ENCODE assay signal across 33 cellular contexts in the genomic region with DNA sequence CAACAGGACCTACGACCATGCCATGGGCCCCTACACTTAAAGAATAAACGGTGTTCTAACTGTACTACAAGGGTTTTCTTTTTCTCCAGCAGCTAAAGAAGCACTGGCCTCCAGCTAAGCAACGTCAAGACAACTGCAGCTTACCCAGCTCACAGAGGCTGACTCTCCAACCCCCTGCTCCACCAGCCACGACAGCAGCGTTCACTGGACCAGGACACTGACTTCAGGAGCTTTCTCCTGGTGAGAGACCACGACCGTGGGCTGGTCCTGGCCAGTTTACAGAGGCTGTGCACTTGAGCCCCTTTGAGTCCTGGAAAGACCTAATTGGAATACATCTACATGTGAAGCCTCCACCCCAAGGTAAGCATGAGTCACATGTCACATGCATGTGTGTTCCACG. TPM values are rescaled to one million over a fixed set of nuclear protein-coding genes. Genes with fewer than 3 reads are reported as not detected.
"Had no signal": no experiment of that assay in that cellular context is flagged by ENCODE, and none has a peak within 500 bp of the region (broad histone marks: within the 10 kb centered on the region; RNA-seq: fewer than 3 reads in every experiment).

No MANE protein-coding gene starts in this region.

- FAIRE-seq: astrocyte, bronchial epithelial cell, frontal cortex had no signal

- H3K36me3 Mint-ChIP-seq: activated naive CD8-positive, alpha-beta T cell; T-cell had no signal

- ATAC-seq: activated CD4-positive, CD25-positive, alpha-beta regulatory T cell treated with anti-CD3 and anti-CD28 coated beads, Interleukin-2, amount 50 U/mL, for 24 hours; activated CD8-positive, alpha-beta T cell treated with anti-CD3 and anti-CD28 coated beads for 36 hours; activated T-cell treated with anti-CD3 and anti-CD28 coated beads, Interleukin-2, amount 50 U/mL, for 4 hours; activated T-helper 17 cell treated with anti-CD3 and anti-CD28 coated beads, Interleukin-2, amount 50 U/mL, for 72 hours; esophagus mucosa; T-cell had no signal

- H3K27ac ChIP-seq: brain microvascular endothelial cell, coronary artery had no signal

- H3K27ac Mint-ChIP-seq: activated B cell treated with CpG ODN at 0.5 μM for 24 hours; activated CD8-positive, alpha-beta T cell treated with anti-CD3 and anti-CD28 coated beads for 36 hours; activated naive CD8-positive, alpha-beta T cell; dendritic cell treated with granulocyte-macrophage colony-stimulating factor and Interleukin-4, amounts not matched to agents 40 ng/mL and 50 ng/mL, for 4 days; endodermal cell; T-cell; T-helper 2 cell treated with Interferon-gamma antibody and Interleukin-4, amounts not matched to agents 5 μg/mL and 100 μg/mL, for 36 hours had no signal

- H3K4me1 Mint-ChIP-seq: activated B cell treated with CpG ODN at 0.5 μM for 24 hours; activated T-helper 17 cell treated with anti-CD3 and anti-CD28 coated beads, Interleukin-2, amount 50 U/mL, for 72 hours had no signal

- H3K4me3 ChIP-seq: coronary artery, dorsolateral prefrontal cortex had no signal

- H3K36me3 ChIP-seq: brain microvascular endothelial cell, WERI-Rb-1 had no signal

- H3K27me3 Mint-ChIP-seq: activated CD8-positive, alpha-beta T cell treated with anti-CD3 and anti-CD28 coated beads for 36 hours; activated naive CD8-positive, alpha-beta T cell; activated T-helper 17 cell treated with anti-CD3 and anti-CD28 coated beads, Interleukin-2, amount 50 U/mL, for 72 hours had no signal

- DNase-seq: activated B cell treated with CpG ODN at 0.5 μM for 24 hours; activated CD4-positive, alpha-beta T cell treated with anti-CD3 and anti-CD28 coated beads for 48 hours; activated CD4-positive, alpha-beta T cell treated with anti-CD3 and anti-CD28 coated beads, Interleukin-2, amount 50 U/mL, for 1 hour; activated CD4-positive, alpha-beta T cell treated with anti-CD3 and anti-CD28 coated beads, Interleukin-2, amount 50 U/mL, for 48 hours; activated CD8-positive, alpha-beta memory T cell treated with anti-CD3 and anti-CD28 coated beads for 24 hours; activated CD8-positive, alpha-beta T cell treated with anti-CD3 and anti-CD28 coated beads for 36 hours; activated effector memory CD4-positive, alpha-beta T cell treated with Interleukin-2 at 50 U/mL for 16 hours; activated gamma-delta T cell treated with Interleukin-2 at 50 U/mL for 16 hours; activated naive CD4-positive, alpha-beta T cell treated with anti-CD3 and anti-CD28 coated beads, Interleukin-2, amount 50 U/mL, for 16 hours; activated naive CD4-positive, alpha-beta T cell treated with Interleukin-2 at 50 U/mL for 16 hours; activated T-cell treated with anti-CD3 and anti-CD28 coated beads, Interleukin-2, amount 50 U/mL, for 4 hours; amniotic stem cell; anterior cingulate cortex; brain microvascular endothelial cell; dorsolateral prefrontal cortex; effector memory CD4-positive, alpha-beta T cell; endodermal cell; foreskin fibroblast; T-cell; T1000; WERI-Rb-1 had no signal

- H3K27me3 ChIP-seq: brain microvascular endothelial cell, dorsolateral prefrontal cortex had no signal

- H3K9me3 Mint-ChIP-seq: activated B cell treated with CpG ODN at 0.5 μM for 24 hours; activated CD8-positive, alpha-beta T cell treated with anti-CD3 and anti-CD28 coated beads for 36 hours; activated T-cell treated with anti-CD3 and anti-CD28 coated beads, Interleukin-2, amount 50 U/mL, for 4 hours; activated T-helper 17 cell treated with anti-CD3 and anti-CD28 coated beads, Interleukin-2, amount 50 U/mL, for 72 hours; central memory CD8-positive, alpha-beta T cell; dendritic cell treated with granulocyte-macrophage colony-stimulating factor and Interleukin-4, amounts not matched to agents 40 ng/mL and 50 ng/mL, for 4 days; endodermal cell; T-cell; T-helper 1 cell treated with Interleukin-12 subunit alpha and Interleukin-12 subunit beta and Interleukin-4 antibody, amounts not matched to agents 30 μg/mL and 1 μg/mL, for 36 hours; T-helper 2 cell treated with Interferon-gamma antibody and Interleukin-4, amounts not matched to agents 5 μg/mL and 100 μg/mL, for 36 hours had no signal

- H3K4me3 Mint-ChIP-seq: activated B cell treated with CpG ODN at 0.5 μM for 24 hours; activated CD8-positive, alpha-beta T cell treated with anti-CD3 and anti-CD28 coated beads for 36 hours; activated naive CD8-positive, alpha-beta T cell; activated T-cell treated with anti-CD3 and anti-CD28 coated beads, Interleukin-2, amount 50 U/mL, for 4 hours; activated T-helper 17 cell treated with anti-CD3 and anti-CD28 coated beads, Interleukin-2, amount 50 U/mL, for 72 hours; central memory CD8-positive, alpha-beta T cell; dendritic cell treated with granulocyte-macrophage colony-stimulating factor and Interleukin-4, amounts not matched to agents 40 ng/mL and 50 ng/mL, for 4 days; endodermal cell; T-cell; T-helper 1 cell treated with Interleukin-12 subunit alpha and Interleukin-12 subunit beta and Interleukin-4 antibody, amounts not matched to agents 30 μg/mL and 1 μg/mL, for 36 hours; T-helper 2 cell treated with Interferon-gamma antibody and Interleukin-4, amounts not matched to agents 5 μg/mL and 100 μg/mL, for 36 hours had no signal

RNA-seq across cellular contexts. Expression of gene WNT9A, which starts 39.4 kb away (rescaled TPM):
- total RNA-seq: activated B cell treated with CpG ODN at 0.5 μM for 24 hours; activated CD8-positive, alpha-beta T cell treated with anti-CD3 and anti-CD28 coated beads for 36 hours had no signal
